In the genomic region with DNA sequence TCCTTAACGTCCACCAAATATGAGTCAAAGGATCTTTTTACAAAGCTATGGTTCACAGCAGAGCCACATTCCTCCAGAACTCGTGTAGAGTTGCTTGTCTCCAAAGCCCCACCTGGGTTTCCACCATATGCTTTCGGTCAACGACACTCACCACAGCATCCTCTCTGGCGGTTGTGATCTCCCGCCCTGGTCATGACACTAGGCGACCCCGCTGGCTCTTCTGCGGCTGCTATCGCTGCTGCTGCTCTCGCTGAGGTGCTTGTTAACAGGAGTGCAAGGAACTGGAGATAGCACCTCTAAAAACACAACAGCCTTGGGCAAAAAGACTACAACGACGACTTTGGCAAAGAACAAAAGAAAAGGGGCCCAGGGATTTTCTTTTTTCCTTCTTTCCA, we compare ENCODE assay signal across 8 cellular contexts. TPM values are rescaled to one million over a fixed set of nuclear protein-coding genes. Genes with fewer than 3 reads are reported as not detected.
A peak's percentile ranks its signal among the peaks of the same experiment; 100 is the strongest.
DNase-seq lines count a peak whose midpoint lies in the region; ATAC-seq and TF ChIP-seq lines count a peak whose summit lies in the region.

No MANE protein-coding gene starts in this region.

- H3K27ac ChIP-seq in VCaP = peak overlapping the region; percentile 94
- peak overlapping the region; percentile 90 to 96 for H3K27ac ChIP-seq in tibial artery

- no peaks in the 10 kb centered on the region for H3K36me3 ChIP-seq in endocrine pancreas (ENCODE audit: control insufficient read depth, insufficient read depth, low read length)
- H3K36me3 ChIP-seq in tibial artery = peaks cover 0 to 3% (median 0%) of the 10 kb centered on the region in 3 donors

- H3K4me3 ChIP-seq in GM12875 (ENCODE audit: low read depth, low read length) = peak overlapping the region; percentile 33
- peak overlapping the region; percentile 94 for H3K4me3 ChIP-seq in endocrine pancreas (ENCODE audit: control insufficient read depth, insufficient read depth, low read length)
- H3K4me3 ChIP-seq in mononuclear cell (ENCODE audit: low read length) = peak overlapping the region; percentile 53
- H3K4me3 ChIP-seq in tibial artery = peak overlapping the region; percentile 62 to 68

- intact Hi-C loops in tibial artery (cut with DNase I; ENCODE audit: low total_unique reads) = no loop called here

- peaks cover 30% of the 10 kb centered on the region for H3K4me1 ChIP-seq in endocrine pancreas (ENCODE audit: control insufficient read depth, insufficient read depth, low read length)
- H3K4me1 ChIP-seq in mononuclear cell (ENCODE audit: insufficient read depth, low read length) = peaks cover 44% of the 10 kb centered on the region
- peaks cover 0 to 51% (median 21%) of the 10 kb centered on the region in 4 donors for H3K4me1 ChIP-seq in tibial artery

- H3K9me3 ChIP-seq in endocrine pancreas (ENCODE audit: control insufficient read depth, low read length) = no peaks in the 10 kb centered on the region
- no peaks in the 10 kb centered on the region for H3K9me3 ChIP-seq in mononuclear cell (ENCODE audit: low read depth, low read length)
- no peaks in the 10 kb centered on the region for H3K9me3 ChIP-seq in tibial artery

- peak overlapping the region; percentile 82 for H3K9ac ChIP-seq in endocrine pancreas (ENCODE audit: control insufficient read depth, insufficient read depth, low read length)

- ATAC-seq in HG03280 (IDR thresholded peaks at IDR 0.05; ENCODE audit: unreplicated experiment) = peak; percentile 18
- ATAC-seq in GM18520 (IDR thresholded peaks at IDR 0.05; ENCODE audit: unreplicated experiment) = no peak

- peak; percentile 27 to 67 for DNase-seq in tibial artery
- DNase-seq in NCI-H2029 (lab: John Stamatoyannopoulos, UW) = no peak

- H3K27me3 ChIP-seq in endocrine pancreas (ENCODE audit: control insufficient read depth, insufficient read depth, low read length) (no peaks in the 10 kb centered on the region), mononuclear cell (ENCODE audit: insufficient read depth, low read length) (peaks cover 14% of the 10 kb centered on the region), tibial artery (no peaks in the 10 kb centered on the region)

- no peak for TF ChIP-seq CTCF in GM12875 (IDR thresholded peaks at IDR 0.05; ENCODE audit: borderline replicate concordance, insufficient read depth, low read depth, low read length)
- TF ChIP-seq CTCF in VCaP (conservative IDR thresholded peaks at IDR 0.05) = no peak
- no peak for TF ChIP-seq CTCF in tibial artery (IDR thresholded peaks at IDR 0.05)

RNA-seq across cellular contexts. Expression of gene SLC40A1, which starts 0.3 kb away (rescaled TPM):
- 65.5 TPM for total RNA-seq in mononuclear cell

Comparison
In these comparisons a context has a peak if more than half of its experiments do, and no peak if none do; other contexts are left out.
1. H3K4me3 ChIP-seq: peak in every context shown above with its lines; median percentile 94 in endocrine pancreas; 65 in tibial artery; 53 in mononuclear cell; 33 in GM12875.